Comparison of ENCODE assay signal across 22 cellular contexts in the genomic region with DNA sequence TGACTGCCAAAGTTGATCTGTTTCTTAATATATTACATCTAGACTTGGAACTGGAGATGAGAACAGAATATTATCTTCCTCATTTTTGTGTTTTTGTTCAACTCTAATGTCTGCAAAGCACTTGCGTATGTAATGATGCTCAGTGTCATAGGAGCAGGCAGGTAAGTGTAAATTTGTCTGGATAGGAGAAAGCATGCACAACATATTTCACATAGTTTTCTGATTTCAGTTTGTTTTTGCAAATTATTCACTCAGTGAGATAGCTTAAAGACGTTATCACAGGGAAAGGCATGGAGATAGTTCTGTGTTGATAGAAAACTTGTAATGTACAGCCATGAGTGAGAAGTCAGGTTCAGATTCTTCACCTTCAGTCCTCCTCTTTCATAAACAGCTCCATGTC.
"Had no signal": no experiment of that assay in that cellular context is flagged by ENCODE, and none has a peak within 500 bp of the region (broad histone marks: within the 10 kb centered on the region; RNA-seq: fewer than 3 reads in every experiment).

No MANE protein-coding gene starts in this region.

- H3K27me3 ChIP-seq: MG63, Peyer's patch, SJCRH30 had no signal

- H3K9me3 ChIP-seq: MG63, Peyer's patch had no signal

- H3K4me3 ChIP-seq: MG63, PC-9, Peyer's patch, SJCRH30 had no signal

- H3K36me3 ChIP-seq: MG63, Peyer's patch, SJCRH30 had no signal

- H3K4me1 ChIP-seq: Peyer's patch, SJCRH30 had no signal

- DNase-seq: IMR-90, KG1, MG63, NCI-H1092 treated with DMSO at 0.1 percent for 48 hours, NCI-H1417, NCI-H1436 treated with DMSO at 0.1 percent for 48 hours, NCI-H1694, NCI-H187 treated with DMSO at 0.1 percent for 48 hours, NCI-H2029 treated with DMSO at 0.1 percent for 48 hours, NCI-H2171 treated with DMSO at 0.1 percent for 48 hours, NCI-H345, NCI-H446 treated with DMSO at 0.1 percent for 48 hours, NCI-H510A treated with DMSO at 0.1 percent for 48 hours, NCI-H526, PC-9, Peyer's patch, SHP77 treated with DMSO at 0.1 percent for 48 hours, SJCRH30, T-helper 1 cell had no signal

- H3K27ac ChIP-seq: PC-9, Peyer's patch, SJCRH30 had no signal

- ATAC-seq: HepG2, Right ventricle myocardium inferior, SK-N-SH treated with all-trans-retinoic acid at 6 μM for 48 hours had no signal

- H3K4me2 ChIP-seq: PC-9 had no signal
